40 cellular contexts compared by ENCODE assay signal in genomic region chr11:63142459-63142858, GRCh38. TPM values are rescaled to one million over a fixed set of nuclear protein-coding genes. Genes with fewer than 3 reads are reported as not detected.
"Had no signal": no experiment of that assay in that cellular context is flagged by ENCODE, and none has a peak within 500 bp of the region (broad histone marks: within the 10 kb centered on the region; RNA-seq: fewer than 3 reads in every experiment).

No MANE protein-coding gene starts in this region.

- H3K27ac ChIP-seq: adrenal gland, ascending aorta, cardiac muscle cell, colonic mucosa, dorsolateral prefrontal cortex, heart left ventricle, left lung, lower lobe of right lung, neutrophil, skin epidermis, testis, transverse colon, VCaP had no signal

- H3K9me3 Mint-ChIP-seq: activated naive CD4-positive, alpha-beta T cell treated with anti-CD3 and anti-CD28 coated beads for 36 hours; activated naive CD8-positive, alpha-beta T cell treated with anti-CD3 and anti-CD28 coated beads for 36 hours; activated T-helper 1 cell treated with anti-CD3 and anti-CD28 coated beads, Interleukin-12 subunit alpha, Interleukin-12 subunit beta, Interleukin-2, Interleukin-4 antibody, amounts not matched to agents 30 ng/mL and 10 ng/mL and 1 ng/mL, durations not matched to agents 14 hours and 24 hours and 36 hours; natural killer cell treated with Interleukin-12 subunit alpha and Interleukin-12 subunit beta and Interleukin-15 and Interleukin-18, amount 100 ng/mL, for 72 hours had no signal

- H3K9me3 ChIP-seq: adrenal gland, ascending aorta, colonic mucosa, heart left ventricle, left lung, lower lobe of right lung, mucosa of descending colon, neutrophil, testis, transverse colon had no signal

- H3K4me3 Mint-ChIP-seq: activated naive CD4-positive, alpha-beta T cell treated with anti-CD3 and anti-CD28 coated beads for 36 hours; activated naive CD8-positive, alpha-beta T cell treated with anti-CD3 and anti-CD28 coated beads for 36 hours; activated T-helper 1 cell treated with anti-CD3 and anti-CD28 coated beads, Interleukin-12 subunit alpha, Interleukin-12 subunit beta, Interleukin-2, Interleukin-4 antibody, amounts not matched to agents 30 ng/mL and 10 ng/mL and 1 ng/mL, durations not matched to agents 14 hours and 24 hours and 36 hours; brain; natural killer cell treated with Interleukin-12 subunit alpha and Interleukin-12 subunit beta and Interleukin-15 and Interleukin-18, amount 100 ng/mL, for 72 hours had no signal

- H3K27me3 ChIP-seq: adrenal gland, ascending aorta, cardiac muscle cell, colonic mucosa, dorsolateral prefrontal cortex, heart left ventricle, left lung, testis, transverse colon had no signal

- H3K36me3 ChIP-seq: adrenal gland, ascending aorta, cardiac muscle cell, colonic mucosa, heart left ventricle, left lung, lower lobe of right lung, neutrophil, transverse colon had no signal

- H3K4me1 Mint-ChIP-seq: activated naive CD8-positive, alpha-beta T cell treated with anti-CD3 and anti-CD28 coated beads for 36 hours; brain had no signal

- H3K4me1 ChIP-seq: adrenal gland, ascending aorta, colonic mucosa, left lung, testis, transverse colon had no signal

- DNase-seq: activated CD4-positive, alpha-beta T cell treated with anti-CD3 and anti-CD28 coated beads for 48 hours; activated CD4-positive, alpha-beta T cell treated with anti-CD3 and anti-CD28 coated beads, Interleukin-2, amount 50 U/mL, for 48 hours; activated CD8-positive, alpha-beta memory T cell treated with anti-CD3 and anti-CD28 coated beads, Interleukin-2, amount 50 U/mL, for 4 hours; activated effector memory CD4-positive, alpha-beta T cell treated with anti-CD3 and anti-CD28 coated beads, Interleukin-2, amount 50 U/mL, for 16 hours; activated naive CD4-positive, alpha-beta T cell treated with anti-CD3 and anti-CD28 coated beads for 36 hours; activated naive CD8-positive, alpha-beta T cell treated with anti-CD3 and anti-CD28 coated beads for 36 hours; activated T-cell treated with anti-CD3 and anti-CD28 coated beads, Interleukin-2, amount 50 U/mL, for 1 hour; adrenal gland; cerebellar nuclear complex; colonic mucosa; dorsolateral prefrontal cortex; effector memory CD4-positive, alpha-beta T cell; foreskin fibroblast; heart left ventricle; hypothalamus; kidney glomerular epithelial cell; left lung; lower lobe of right lung; mesenchymal stem cell; mucosa of descending colon; retina; stimulated activated CD4-positive, alpha-beta T cell treated with anti-CD3 and anti-CD28 coated beads, Interleukin-12 subunit alpha, Interleukin-12 subunit beta, amount 100 ng/mL, for 4 hours; stimulated activated CD4-positive, alpha-beta T cell treated with anti-CD3 and anti-CD28 coated beads, Interleukin-4, amount 100 ng/mL, for 1 hour; stimulated activated naive CD8-positive, alpha-beta T cell treated with anti-CD3 and anti-CD28 coated beads, Interleukin-15, Interleukin-2, amounts not matched to agents 100 U/mL and 50 U/mL, for 24 hours; testis; transverse colon had no signal

- H3K36me3 Mint-ChIP-seq: activated naive CD8-positive, alpha-beta T cell treated with anti-CD3 and anti-CD28 coated beads for 36 hours; brain; natural killer cell treated with Interleukin-12 subunit alpha and Interleukin-12 subunit beta and Interleukin-15 and Interleukin-18, amount 100 ng/mL, for 72 hours had no signal

- ATAC-seq: heart left ventricle; left lung; lower lobe of right lung; mucosa of descending colon; natural killer cell treated with Interleukin-12 subunit alpha and Interleukin-12 subunit beta and Interleukin-15 and Interleukin-18, amount 100 ng/mL, for 72 hours; sciatic nerve; stimulated activated naive CD8-positive, alpha-beta T cell treated with anti-CD3 and anti-CD28 coated beads, Interleukin-15, Interleukin-2, amounts not matched to agents 100 U/mL and 50 U/mL, for 24 hours had no signal

- H3K4me3 ChIP-seq: adrenal gland, ascending aorta, cardiac muscle cell, colonic mucosa, dorsolateral prefrontal cortex, heart left ventricle, left lung, lower lobe of right lung, mucosa of descending colon, skin epidermis, testis, transverse colon had no signal

- H3K27ac Mint-ChIP-seq: activated naive CD4-positive, alpha-beta T cell treated with anti-CD3 and anti-CD28 coated beads for 36 hours; activated naive CD8-positive, alpha-beta T cell treated with anti-CD3 and anti-CD28 coated beads for 36 hours; activated T-helper 1 cell treated with anti-CD3 and anti-CD28 coated beads, Interleukin-12 subunit alpha, Interleukin-12 subunit beta, Interleukin-2, Interleukin-4 antibody, amounts not matched to agents 30 ng/mL and 10 ng/mL and 1 ng/mL, durations not matched to agents 14 hours and 24 hours and 36 hours; brain; natural killer cell treated with Interleukin-12 subunit alpha and Interleukin-12 subunit beta and Interleukin-15 and Interleukin-18, amount 100 ng/mL, for 72 hours had no signal

RNA-seq across cellular contexts. Expression of gene SLC22A24, which starts 1.6 kb away (rescaled TPM):
- total RNA-seq: activated CD8-positive, alpha-beta memory T cell treated with anti-CD3 and anti-CD28 coated beads for 36 hours; activated naive CD4-positive, alpha-beta T cell treated with anti-CD3 and anti-CD28 coated beads for 36 hours; activated naive CD8-positive, alpha-beta T cell treated with anti-CD3 and anti-CD28 coated beads for 36 hours; activated T-helper 1 cell treated with anti-CD3 and anti-CD28 coated beads, Interleukin-12 subunit alpha, Interleukin-12 subunit beta, Interleukin-2, Interleukin-4 antibody, amounts not matched to agents 30 ng/mL and 10 ng/mL and 1 ng/mL, durations not matched to agents 14 hours and 24 hours and 36 hours; adrenal gland; ascending aorta; cardiac muscle cell; colonic mucosa; heart left ventricle; left lung; lower lobe of right lung; mucosa of descending colon; myocyte; natural killer cell treated with Interleukin-12 subunit alpha and Interleukin-12 subunit beta and Interleukin-15 and Interleukin-18, amount 100 ng/mL, for 72 hours; osteocyte; posterior vena cava; sciatic nerve; T-helper 1 cell treated with Interleukin-12 subunit alpha and Interleukin-12 subunit beta and Interleukin-4 antibody, amounts not matched to agents 30 ng/mL and 1 ng/mL, for 36 hours; testis; transverse colon had no signal
- polyA plus RNA-seq: adrenal gland, heart left ventricle had no signal
